ENCODE assay signal across 5 cellular contexts in the genomic region with DNA sequence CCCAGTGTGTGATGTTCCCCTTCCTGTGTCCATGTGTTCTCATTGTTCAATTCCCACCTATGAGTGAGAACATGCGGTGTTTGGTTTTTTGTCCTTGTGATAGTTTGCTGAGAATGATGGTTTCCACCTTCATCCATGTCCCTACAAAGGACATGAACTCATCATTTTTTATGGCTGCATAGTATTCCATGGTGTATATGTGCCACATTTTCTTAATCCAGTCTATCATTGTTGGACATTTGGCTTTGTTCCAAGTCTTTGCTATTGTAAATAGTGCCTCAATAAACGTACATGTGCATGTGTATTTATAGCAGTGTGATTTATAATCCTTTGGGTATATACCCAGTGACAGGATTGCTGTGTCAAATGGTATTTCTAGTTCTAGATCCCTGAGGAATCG. TPM values are rescaled to one million over a fixed set of nuclear protein-coding genes. Genes with fewer than 3 reads are reported as not detected.
"Had no signal": no experiment of that assay in that cellular context is flagged by ENCODE, and none has a peak within 500 bp of the region (broad histone marks: within the 10 kb centered on the region; RNA-seq: fewer than 3 reads in every experiment).

No MANE protein-coding gene starts in this region.

RNA-seq across cellular contexts. Expression of a gene that starts 7.0 kb away (rescaled TPM):
- total RNA-seq: OCI-LY7, RPMI7951, SJCRH30, SJSA1, T-cell had no signal
